In the genomic region with DNA sequence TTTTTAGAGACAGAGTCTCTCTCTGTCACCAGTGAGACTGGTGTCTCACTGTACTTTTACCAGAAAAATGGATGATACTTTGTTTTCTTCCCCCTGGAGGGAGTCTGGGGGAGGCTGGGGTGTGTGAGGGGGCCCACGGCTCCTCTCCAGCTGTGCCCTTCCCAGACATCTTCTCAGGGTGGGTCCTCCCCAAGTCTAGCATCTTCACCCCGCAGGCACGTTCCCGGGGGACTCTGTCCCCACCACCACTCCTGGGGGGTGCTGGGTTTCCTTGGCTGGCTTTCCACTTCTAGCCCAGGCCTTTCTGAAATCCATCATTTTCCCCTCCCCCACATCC, we compare ENCODE assay signal across 13 cellular contexts.
DNase-seq lines count a peak whose midpoint lies in the region; ATAC-seq and TF ChIP-seq lines count a peak whose summit lies in the region.
"Had no signal": no experiment of that assay in that cellular context is flagged by ENCODE, and none has a peak within 500 bp of the region (broad histone marks: within the 10 kb centered on the region; RNA-seq: fewer than 3 reads in every experiment).

No MANE protein-coding gene starts in this region.

- H3K23ac ChIP-seq in mesendoderm (ENCODE audit: low read length): no peak overlapping the region

- no peak overlapping the region for H2AK5ac ChIP-seq in mesendoderm (ENCODE audit: low read length)

- no peak overlapping the region for H4K8ac ChIP-seq in mesendoderm (ENCODE audit: low read depth, low read length)

- H3K4me1 ChIP-seq in mesendoderm (ENCODE audit: control insufficient read depth, low read depth, low read length): no peaks in the 10 kb centered on the region
- peaks cover 17% of the 10 kb centered on the region for H3K4me1 ChIP-seq in suprapubic skin

- no peak overlapping the region for H2BK5ac ChIP-seq in mesendoderm (ENCODE audit: low read length)

- H3K4me2 ChIP-seq in mesendoderm (ENCODE audit: low read length): no peak overlapping the region

- H3K36me3 Mint-ChIP-seq in IgD-negative memory B cell (peaks cover 3% of the 10 kb centered on the region), chondrocyte (ENCODE audit: low read depth) (peaks cover 8% of the 10 kb centered on the region)
- H3K36me3 Mint-ChIP-seq: T-cell had no signal

- no peaks in the 10 kb centered on the region for H3K79me2 ChIP-seq in mesendoderm (ENCODE audit: control insufficient read depth, insufficient read depth, low read length)

- peak overlapping the region; percentile 65 for H3K18ac ChIP-seq in mesendoderm (ENCODE audit: low read length)

- TF ChIP-seq POLR2A in suprapubic skin (IDR thresholded peaks at IDR 0.05): no peak

- peak overlapping the region; percentile 69 for H2BK120ac ChIP-seq in mesendoderm (ENCODE audit: low read depth, low read length)

- H3K4me1 Mint-ChIP-seq in IgD-negative memory B cell (peaks cover 12 to 18% (median 17%) of the 10 kb centered on the region in 3 donors), chondrocyte (ENCODE audit: low read depth) (peaks cover 36% of the 10 kb centered on the region)
- H3K4me1 Mint-ChIP-seq: activated CD4-positive, alpha-beta T cell treated with anti-CD3 and anti-CD28 coated beads, Interleukin-2, amount 10 ng/mL, durations not matched to agents 7 days and 5 days had no signal

- no peak overlapping the region for H3K9ac ChIP-seq in mesendoderm (ENCODE audit: low read length)

- H3K56ac ChIP-seq in mesendoderm (ENCODE audit: low read length): peak overlapping the region; percentile 6

- no peaks in the 10 kb centered on the region for H3K27me3 ChIP-seq in mesendoderm (ENCODE audit: insufficient read depth, low read length, poor library complexity)
- H3K27me3 ChIP-seq in suprapubic skin: no peaks in the 10 kb centered on the region

- H3K27ac Mint-ChIP-seq in IgD-negative memory B cell (peak overlapping the region in 2 of 3 donors; percentile 67 to 90), chondrocyte (ENCODE audit: unreplicated experiment) (peak overlapping the region; percentile 98)
- H3K27ac Mint-ChIP-seq: activated CD4-positive, alpha-beta T cell treated with anti-CD3 and anti-CD28 coated beads, Interleukin-2, amount 10 ng/mL, durations not matched to agents 7 days and 5 days; T-cell had no signal

- DNase-seq in chondrocyte (ENCODE audit: low spot score) (no peak), mesendoderm (no peak), suprapubic skin (ENCODE audit: low spot score in 2 of 2) (no peak), NCI-H748 (lab: John Stamatoyannopoulos, UW; ENCODE audit: unreplicated experiment) (no peak), NCI-H1930 (lab: John Stamatoyannopoulos, UW) (no peak)
- DNase-seq: activated CD4-positive, alpha-beta T cell treated with anti-CD3 and anti-CD28 coated beads, Interleukin-2, amount 10 ng/mL, durations not matched to agents 7 days and 5 days; stimulated activated CD4-positive, alpha-beta T cell treated with anti-CD3 and anti-CD28 coated beads, Interleukin-1b, Interleukin-23, amount 100 ng/mL, for 48 hours; stimulated activated naive CD4-positive, alpha-beta T cell treated with Interleukin-2 at 50 U/mL for 16 hours; T-cell had no signal

- no peaks in the 10 kb centered on the region for H3K79me1 ChIP-seq in mesendoderm (ENCODE audit: low read length)

- no peaks in the 10 kb centered on the region for H3K36me3 ChIP-seq in mesendoderm (ENCODE audit: control insufficient read depth, insufficient read depth, low read length)
- peaks cover 7% of the 10 kb centered on the region for H3K36me3 ChIP-seq in suprapubic skin
- H3K36me3 ChIP-seq: neutrophil had no signal

- H3K27me3 Mint-ChIP-seq in IgD-negative memory B cell (peaks cover 1% of the 10 kb centered on the region), chondrocyte (ENCODE audit: low read depth) (no peaks in the 10 kb centered on the region)

- H3K9me3 Mint-ChIP-seq in IgD-negative memory B cell: no peaks in the 10 kb centered on the region
- no peaks in the 10 kb centered on the region for H3K9me3 Mint-ChIP-seq in chondrocyte (ENCODE audit: low read depth)
- H3K9me3 Mint-ChIP-seq: activated CD4-positive, alpha-beta T cell treated with anti-CD3 and anti-CD28 coated beads, Interleukin-2, amount 10 ng/mL, durations not matched to agents 7 days and 5 days; T-cell had no signal

- H3K27ac ChIP-seq in mesendoderm (ENCODE audit: low read depth, low read length): peak overlapping the region; percentile 72
- peak overlapping the region; percentile 42 for H3K27ac ChIP-seq in suprapubic skin
- H3K27ac ChIP-seq: neutrophil had no signal

- ATAC-seq in GM18517 (IDR thresholded peaks at IDR 0.05; ENCODE audit: unreplicated experiment) (no peak), GM18511 (IDR thresholded peaks at IDR 0.05; ENCODE audit: unreplicated experiment) (no peak)
- ATAC-seq: T-cell had no signal

- H3K4me3 ChIP-seq in mesendoderm (ENCODE audit: low read length) (no peak overlapping the region), suprapubic skin (no peak overlapping the region)

- H3K4me3 Mint-ChIP-seq in IgD-negative memory B cell: peak overlapping the region in 1 of 4 donors; percentile 21
- peak overlapping the region; percentile 64 for H3K4me3 Mint-ChIP-seq in chondrocyte (ENCODE audit: unreplicated experiment)
- H3K4me3 Mint-ChIP-seq: activated CD4-positive, alpha-beta T cell treated with anti-CD3 and anti-CD28 coated beads, Interleukin-2, amount 10 ng/mL, durations not matched to agents 7 days and 5 days; T-cell had no signal

- TF ChIP-seq EP300 in suprapubic skin (IDR thresholded peaks at IDR 0.05): no peak

- H2BK15ac ChIP-seq in mesendoderm (replicated peaks; ENCODE audit: low read depth): no peak overlapping the region

- peak overlapping the region; percentile 77 for H3K4ac ChIP-seq in mesendoderm (ENCODE audit: low read depth, low read length)

- TF ChIP-seq CTCF in chondrocyte (IDR thresholded peaks at IDR 0.05): no peak
- TF ChIP-seq CTCF in suprapubic skin (IDR thresholded peaks at IDR 0.05): no peak

- WGBS in mesendoderm (ENCODE audit: extremely low coverage, insufficient coverage, low lambda C conversion rate): no CpG with 5 or more reads among the region's 4 CpGs
- 67% methylated on average over 4 of the region's 4 CpGs for WGBS in suprapubic skin

- H4K5ac ChIP-seq in mesendoderm (ENCODE audit: low read length): no peak overlapping the region

- no peaks in the 10 kb centered on the region for H3K9me3 ChIP-seq in suprapubic skin
- H3K9me3 ChIP-seq: neutrophil had no signal
